Comparison of ENCODE assay signal across 10 cellular contexts in the genomic region with DNA sequence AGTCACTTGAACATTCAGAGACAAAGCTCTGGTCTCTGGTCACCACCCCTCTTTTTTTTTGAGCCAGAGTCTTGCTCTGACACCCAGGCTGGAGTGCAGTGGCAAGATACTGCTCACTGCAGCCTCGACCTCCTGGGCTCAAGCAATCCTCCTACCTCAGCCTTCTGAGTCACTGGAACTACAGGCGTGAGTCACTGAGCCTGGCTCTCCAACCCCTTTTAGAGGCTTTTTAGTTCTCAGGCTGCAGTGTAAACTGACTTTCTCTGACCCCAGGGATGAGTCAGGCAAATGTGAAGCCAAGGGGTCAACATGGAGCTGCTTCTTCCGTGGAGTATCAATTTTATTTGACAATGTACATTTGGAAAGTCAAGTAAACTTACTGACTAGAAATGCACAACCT.
DNase-seq lines count a peak whose midpoint lies in the region; ATAC-seq and TF ChIP-seq lines count a peak whose summit lies in the region.
"Had no signal": no experiment of that assay in that cellular context is flagged by ENCODE, and none has a peak within 500 bp of the region (broad histone marks: within the 10 kb centered on the region; RNA-seq: fewer than 3 reads in every experiment).

No MANE protein-coding gene starts in this region.

- intact Hi-C loops in Panc1 (cut with micrococcal nuclease; ENCODE audit: unreplicated experiment): no loop called here

- H3K27ac ChIP-seq in Panc1 (ENCODE audit: low read length): no peak overlapping the region
- H3K27ac ChIP-seq: SK-N-MC had no signal

- H3K4me3 ChIP-seq in Panc1 (ENCODE audit: low read depth in 2 of 2, low read length in 2 of 2): no peak overlapping the region
- H3K4me3 ChIP-seq: lung, SK-N-MC had no signal

- no TSS peak for BruUV-seq in Panc1 (replicated peaks; lab: Mats Ljungman, UMichigan)

- H3K36me3 ChIP-seq in Panc1 (ENCODE audit: control insufficient read depth, insufficient read depth, low read length): no peaks in the 10 kb centered on the region

- H3K4me1 ChIP-seq in Panc1 (ENCODE audit: control insufficient read depth, insufficient read depth, low read length): no peaks in the 10 kb centered on the region

- in situ Hi-C loops in Panc1 (cut with HindIII; ENCODE audit: low pct_unique_long_range_greater_than_20kb, low sequenced_read_pairs): no loop called here

- H3K27me3 ChIP-seq in Panc1 (ENCODE audit: control insufficient read depth, insufficient read depth, low read length): no peaks in the 10 kb centered on the region

- H3K9me3 ChIP-seq in Panc1 (ENCODE audit: control insufficient read depth, insufficient read depth, low read depth, low read length): no peaks in the 10 kb centered on the region

- CTCF ChIA-PET in Panc1 (lab: Charles Lee): no interaction called here

- no peak for TF ChIP-seq CTCF in Panc1 (IDR thresholded peaks at IDR 0.05)

- ATAC-seq in Panc1 (peak; percentile 92), esophagus mucosa (peak; percentile 55), HG02588 (IDR thresholded peaks at IDR 0.05; ENCODE audit: unreplicated experiment) (no peak), HG02763 (IDR thresholded peaks at IDR 0.05; ENCODE audit: unreplicated experiment) (no peak)

- DNase-seq in H4 (ENCODE audit: low spot score): peak; percentile 71
- peak; percentile 77 for DNase-seq in Panc1 (ENCODE audit: low read depth, low spot score)
- DNase-seq in stimulated activated CD4-positive, alpha-beta T cell treated with anti-CD3 and anti-CD28 coated beads, Interleukin-1b, Interleukin-23, amount 100 ng/mL, for 48 hours: peak; percentile 51
- no peak for DNase-seq in central memory CD4-positive, alpha-beta T cell
- DNase-seq: H9 had no signal

- POLR2A ChIA-PET in Panc1 (lab: Charles Lee): interaction anchor here (0.5 kb wide), 1 partner anchor 130 kb away, joined by 7 read pairs; no protein-coding TSS in a partner anchor

Comparison
In these comparisons a context has a peak if more than half of its experiments do, and no peak if none do; other contexts are left out.
1. ATAC-seq: peak in Panc1 (single experiment) and esophagus mucosa (single experiment); none in HG02588 (single experiment) and HG02763 (single experiment).